In the genomic region with DNA sequence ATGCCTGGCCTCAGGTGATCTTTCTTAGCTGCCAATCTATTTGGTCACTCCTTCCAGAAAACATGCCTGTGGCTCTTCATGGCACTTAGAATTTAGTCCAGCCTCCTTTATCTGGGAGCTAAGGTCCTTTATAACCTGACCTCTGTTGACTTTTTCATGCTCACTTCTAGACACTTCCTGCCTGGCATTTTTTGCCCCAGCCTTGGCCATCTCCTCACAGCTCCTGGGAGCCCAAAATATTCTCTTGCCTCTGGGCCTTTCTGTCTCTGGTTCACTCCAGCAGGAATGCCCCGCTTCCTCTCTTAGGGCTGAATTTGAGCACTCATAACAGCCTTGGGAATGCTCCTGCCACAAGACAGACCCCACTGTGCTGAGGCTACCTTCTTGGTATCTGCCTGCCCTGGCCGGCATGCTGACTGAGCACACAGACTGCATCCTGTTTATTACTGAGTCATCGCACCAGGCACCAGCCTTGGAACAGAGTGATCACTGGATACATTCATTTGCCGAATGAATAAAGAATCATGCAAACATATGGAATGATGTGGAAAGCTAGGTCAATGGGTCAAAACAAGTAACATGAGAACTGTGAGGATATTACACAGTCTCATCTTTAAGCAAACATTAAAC, we compare ENCODE assay signal across 13 cellular contexts. TPM values are rescaled to one million over a fixed set of nuclear protein-coding genes. Genes with fewer than 3 reads are reported as not detected.
A peak's percentile ranks its signal among the peaks of the same experiment; 100 is the strongest.
DNase-seq lines count a peak whose midpoint lies in the region; ATAC-seq lines count a peak whose summit lies in the region.
"Had no signal": no experiment of that assay in that cellular context is flagged by ENCODE, and none has a peak within 500 bp of the region (broad histone marks: within the 10 kb centered on the region; RNA-seq: fewer than 3 reads in every experiment).

No MANE protein-coding gene starts in this region.

- H3K9me3 ChIP-seq in mesodermal cell (ENCODE audit: control insufficient read depth, low read length) = no peaks in the 10 kb centered on the region
- no peaks in the 10 kb centered on the region for H3K9me3 ChIP-seq in T-helper 17 cell (ENCODE audit: control insufficient read depth, low read length, poor library complexity, severe bottlenecking)
- H3K9me3 ChIP-seq: transverse colon had no signal

- H3K27ac ChIP-seq in mesodermal cell (ENCODE audit: low read depth, low read length, severe bottlenecking) = peak overlapping the region; percentile 71
- H3K27ac ChIP-seq: SK-N-MC, transverse colon had no signal

- peaks cover 10% of the 10 kb centered on the region for H3K4me1 ChIP-seq in mesodermal cell (ENCODE audit: control insufficient read depth, insufficient read depth, low read length, poor library complexity, severe bottlenecking)
- H3K4me1 ChIP-seq: transverse colon had no signal

- 76 to 79% methylated on average over 3 to 4 of the region's 4 CpGs for WGBS in mesodermal cell (ENCODE audit: insufficient coverage in 2 of 2), 2 experiments

- H3K27ac Mint-ChIP-seq in T-helper 17 cell = no peak overlapping the region

- ATAC-seq in HG02610 (IDR thresholded peaks at IDR 0.05; ENCODE audit: unreplicated experiment) (no peak), HG02981 (IDR thresholded peaks at IDR 0.05; ENCODE audit: unreplicated experiment) (no peak), T-helper 17 cell (no peak), GM18511 (IDR thresholded peaks at IDR 0.05; ENCODE audit: unreplicated experiment) (no peak)

- no peaks in the 10 kb centered on the region for H3K4me1 Mint-ChIP-seq in T-helper 17 cell

- no peak overlapping the region for H3K4me3 ChIP-seq in mesodermal cell (ENCODE audit: extremely low read depth, insufficient read depth, low read length, poor library complexity, severe bottlenecking)
- H3K4me3 ChIP-seq: SK-N-MC, transverse colon had no signal

- no peaks in the 10 kb centered on the region for H3K36me3 ChIP-seq in mesodermal cell (ENCODE audit: control insufficient read depth, insufficient read depth, low read length)
- H3K36me3 ChIP-seq: transverse colon had no signal

- H3K4me3 Mint-ChIP-seq in T-helper 17 cell = no peak overlapping the region

- peaks cover 2% of the 10 kb centered on the region for H3K36me3 Mint-ChIP-seq in T-helper 17 cell (ENCODE audit: low read depth)

- H3K27me3 Mint-ChIP-seq in T-helper 17 cell = peaks cover 55% of the 10 kb centered on the region

- DNase-seq in COLO668 (lab: John Stamatoyannopoulos, UW; ENCODE audit: unreplicated experiment) (peak; percentile 3), NCI-H69 (lab: John Stamatoyannopoulos, UW) (peak; percentile 43), dedifferentiated amniotic fluid mesenchymal stem cell (ENCODE audit: extremely low spot score) (peak; percentile 78), T-helper 17 cell (no peak)
- DNase-seq: activated T-cell treated with anti-CD3 and anti-CD28 coated beads for 4 hours; effector CD8-positive, alpha-beta T cell; NCI-H1694 treated with DMSO at 0.1 percent for 48 hours; transverse colon had no signal

RNA-seq across cellular contexts. Expression of gene EEF1E1, which starts 5.8 kb away (rescaled TPM):
- polyA plus RNA-seq in mesodermal cell (2013, experiment 1 of 2) = 58.5 TPM
- polyA plus RNA-seq in mesodermal cell (2013, experiment 2 of 2) = 65.5 TPM
- 10 to 100 TPM; 11.7 to 15.5 TPM for total RNA-seq in T-helper 17 cell

RNA-seq across cellular contexts. Expression of gene BLOC1S5, which starts 44.0 kb away (rescaled TPM):
- polyA plus RNA-seq in mesodermal cell (2013, experiment 1 of 2) = 19.2 TPM
- polyA plus RNA-seq in mesodermal cell (2013, experiment 2 of 2) = 20.9 TPM
- 10 to 100 TPM; 10.8 to 11.7 TPM for total RNA-seq in T-helper 17 cell

Comparison
In these comparisons a context has a peak if more than half of its experiments do, and no peak if none do; other contexts are left out.
1. DNase-seq: peak in COLO668 (single experiment), NCI-H69 (single experiment) and dedifferentiated amniotic fluid mesenchymal stem cell (single experiment); none in T-helper 17 cell (0 of 3).